9 cellular contexts compared by ENCODE assay signal in the genomic region with DNA sequence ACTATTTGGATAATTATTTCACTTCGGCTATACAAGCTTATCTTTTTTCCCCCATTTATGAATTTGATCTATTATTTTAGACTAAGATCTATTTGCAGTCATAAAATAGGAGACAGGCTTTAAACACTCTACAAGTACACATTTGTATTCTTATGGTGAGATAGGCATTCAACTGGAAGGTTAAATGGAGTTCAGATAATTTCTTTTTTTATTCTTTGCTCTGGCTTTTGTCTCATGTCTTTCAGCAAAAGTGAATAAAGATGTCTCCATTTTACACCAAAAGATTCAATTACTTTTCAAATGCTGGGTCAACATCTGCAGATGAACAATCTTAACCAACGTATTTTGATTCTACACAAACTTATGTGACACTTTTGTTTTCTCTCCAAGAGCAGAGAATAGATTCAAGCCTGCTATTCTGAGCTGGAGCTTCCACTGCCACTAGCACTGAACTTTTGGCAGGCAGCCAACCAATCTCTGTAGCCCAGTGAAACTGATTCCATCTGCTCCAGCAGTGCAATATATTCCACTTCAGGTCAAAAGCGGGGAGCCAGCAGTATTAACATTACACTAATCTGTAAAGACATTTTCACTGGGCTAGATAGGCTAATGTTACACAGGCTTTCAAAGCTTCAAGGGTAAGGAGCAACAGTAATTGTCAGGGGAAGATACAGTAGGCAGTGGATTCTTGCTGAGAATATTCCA.
A peak's percentile ranks its signal among the peaks of the same experiment; 100 is the strongest.
DNase-seq lines count a peak whose midpoint lies in the region; ATAC-seq, FAIRE-seq and TF ChIP-seq lines count a peak whose summit lies in the region.
"Had no signal": no experiment of that assay in that cellular context is flagged by ENCODE, and none has a peak within 500 bp of the region (broad histone marks: within the 10 kb centered on the region; RNA-seq: fewer than 3 reads in every experiment).

No MANE protein-coding gene starts in this region.

- H3K9me2 ChIP-seq in neural cell (ENCODE audit: insufficient read depth, low read length), result no peaks in the 10 kb centered on the region

- peak overlapping the region; percentile 4 for H3K27ac ChIP-seq in neural cell (ENCODE audit: low read length)
- H3K27ac ChIP-seq: tibial artery had no signal

- no peaks in the 10 kb centered on the region for H3K36me3 ChIP-seq in neural cell (ENCODE audit: insufficient read depth, low read length)
- H3K36me3 ChIP-seq: tibial artery had no signal

- no peaks in the 10 kb centered on the region for H4K20me1 ChIP-seq in neural cell (ENCODE audit: insufficient read depth)

- H3K4me2 ChIP-seq in neural cell (ENCODE audit: low read length), result peak overlapping the region; percentile 34

- H3K27me3 ChIP-seq in neural cell (ENCODE audit: insufficient read depth, low read depth, low read length), result no peaks in the 10 kb centered on the region
- H3K27me3 ChIP-seq: tibial artery had no signal

- TF ChIP-seq RAD21 in neural cell (conservative IDR thresholded peaks at IDR 0.05), result no peak

- ATAC-seq in HG02870 (IDR thresholded peaks at IDR 0.05; ENCODE audit: unreplicated experiment) (no peak), GM19351 (IDR thresholded peaks at IDR 0.05; ENCODE audit: unreplicated experiment) (no peak)

- peak; percentile 77 for FAIRE-seq in endometrium (lab: Jason Lieb, UNC)

- no peak for TF ChIP-seq CTCF in neural cell (IDR thresholded peaks at IDR 0.05; ENCODE audit: poor library complexity, severe bottlenecking)

- peak; percentile 96 for DNase-seq in G401 (ENCODE audit: low spot score)
- DNase-seq in NCI-H510A (lab: John Stamatoyannopoulos, UW), result peak; percentile 63
- DNase-seq in NCI-H526 treated with DMSO at 0.1 percent for 48 hours (lab: John Stamatoyannopoulos, UW), result no peak
- no peak for DNase-seq in islet precursor cell

- H3K79me2 ChIP-seq in neural cell (replicated peaks; ENCODE audit: insufficient read depth, low read length), result no peaks in the 10 kb centered on the region

- no peak overlapping the region for H3K4me3 ChIP-seq in neural cell (ENCODE audit: low read length)
- H3K4me3 ChIP-seq: tibial artery had no signal

- H3K9me3 ChIP-seq in neural cell (ENCODE audit: low read length), result no peaks in the 10 kb centered on the region
- H3K9me3 ChIP-seq: tibial artery had no signal

- H3F3A ChIP-seq in neural cell (ENCODE audit: insufficient read depth, low read length, poor library complexity, severe bottlenecking), result no peaks in the 10 kb centered on the region

- in situ Hi-C loops in G401 (cut with HindIII; ENCODE audit: low sequenced_read_pairs), result no loop called here

- H2AFZ ChIP-seq in neural cell (ENCODE audit: low read depth, low read length), result no peak overlapping the region

- TF ChIP-seq EP300 in neural cell (conservative IDR thresholded peaks at IDR 0.05; ENCODE audit: poor library complexity, severe bottlenecking), result no peak

- no peak overlapping the region for H3K9ac ChIP-seq in neural cell (ENCODE audit: low read length)

TF ChIP-seq in neural cell, 6 proteins besides CTCF, POLR2A, EP300 and RAD21:
- no peak for TF ChIP-seq TAF1 (IDR thresholded peaks at IDR 0.05; ENCODE audit: low read depth)
- no peak for TF ChIP-seq POLR2AphosphoS5 (IDR thresholded peaks at IDR 0.05)
- TF ChIP-seq SMC3 (conservative IDR thresholded peaks at IDR 0.05; ENCODE audit: poor library complexity), result no peak
- TF ChIP-seq, protein P1, sequence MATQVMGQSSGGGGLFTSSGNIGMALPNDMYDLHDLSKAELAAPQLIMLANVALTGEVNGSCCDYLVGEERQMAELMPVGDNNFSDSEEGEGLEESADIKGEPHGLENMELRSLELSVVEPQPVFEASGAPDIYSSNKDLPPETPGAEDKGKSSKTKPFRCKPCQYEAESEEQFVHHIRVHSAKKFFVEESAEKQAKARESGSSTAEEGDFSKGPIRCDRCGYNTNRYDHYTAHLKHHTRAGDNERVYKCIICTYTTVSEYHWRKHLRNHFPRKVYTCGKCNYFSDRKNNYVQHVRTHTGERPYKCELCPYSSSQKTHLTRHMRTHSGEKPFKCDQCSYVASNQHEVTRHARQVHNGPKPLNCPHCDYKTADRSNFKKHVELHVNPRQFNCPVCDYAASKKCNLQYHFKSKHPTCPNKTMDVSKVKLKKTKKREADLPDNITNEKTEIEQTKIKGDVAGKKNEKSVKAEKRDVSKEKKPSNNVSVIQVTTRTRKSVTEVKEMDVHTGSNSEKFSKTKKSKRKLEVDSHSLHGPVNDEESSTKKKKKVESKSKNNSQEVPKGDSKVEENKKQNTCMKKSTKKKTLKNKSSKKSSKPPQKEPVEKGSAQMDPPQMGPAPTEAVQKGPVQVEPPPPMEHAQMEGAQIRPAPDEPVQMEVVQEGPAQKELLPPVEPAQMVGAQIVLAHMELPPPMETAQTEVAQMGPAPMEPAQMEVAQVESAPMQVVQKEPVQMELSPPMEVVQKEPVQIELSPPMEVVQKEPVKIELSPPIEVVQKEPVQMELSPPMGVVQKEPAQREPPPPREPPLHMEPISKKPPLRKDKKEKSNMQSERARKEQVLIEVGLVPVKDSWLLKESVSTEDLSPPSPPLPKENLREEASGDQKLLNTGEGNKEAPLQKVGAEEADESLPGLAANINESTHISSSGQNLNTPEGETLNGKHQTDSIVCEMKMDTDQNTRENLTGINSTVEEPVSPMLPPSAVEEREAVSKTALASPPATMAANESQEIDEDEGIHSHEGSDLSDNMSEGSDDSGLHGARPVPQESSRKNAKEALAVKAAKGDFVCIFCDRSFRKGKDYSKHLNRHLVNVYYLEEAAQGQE (IDR thresholded peaks at IDR 0.05; ENCODE audit: borderline replicate concordance), result no peak
- TF ChIP-seq EZH2 (IDR thresholded peaks at IDR 0.05; ENCODE audit: borderline replicate concordance, insufficient read depth, low read length, poor library complexity, severe bottlenecking), result no peak
- TF ChIP-seq MXI1 (conservative IDR thresholded peaks at IDR 0.05; ENCODE audit: poor library complexity, severe bottlenecking), result no peak

Comparison
In these comparisons a context has a peak if more than half of its experiments do, and no peak if none do; other contexts are left out.
1. DNase-seq: peak in G401 (single experiment) and NCI-H510A (single experiment); none in NCI-H526 treated with DMSO at 0.1 percent for 48 hours (single experiment) and islet precursor cell (single experiment).